Comparison of ENCODE assay signal across 1 cellular context in genomic region chr6:32153252-32153834, GRCh38.
TF ChIP-seq lines count a peak whose summit lies in the region.

No MANE protein-coding gene starts in this region.

TF ChIP-seq in HepG2, 621 proteins besides CTCF, POLR2A, EP300 and RAD21 (continued from another document and continues in another):
- TF ChIP-seq ZNF891 (CRISPR knock-in tag; IDR thresholded peaks at IDR 0.05) (0 out of 2 replicates have a peak, but pooled peaks have one; percentile 7), ZSCAN20 (CRISPR knock-in tag; IDR thresholded peaks at IDR 0.05; ENCODE audit: borderline replicate concordance) (no peak), PATZ1 (CRISPR knock-in tag; IDR thresholded peaks at IDR 0.05) (no peak), ZNF704 (CRISPR knock-in tag; IDR thresholded peaks at IDR 0.05; ENCODE audit: borderline replicate concordance) (peak; percentile 57; the same call in 1 of the 2 replicates), ZNF549 (CRISPR knock-in tag; IDR thresholded peaks at IDR 0.05) (no peak), ZMYM4 (CRISPR knock-in tag; IDR thresholded peaks at IDR 0.05) (no peak), SIN3B (IDR thresholded peaks at IDR 0.05; ENCODE audit: low read length) (no peak), SMAD1 (CRISPR knock-in tag; IDR thresholded peaks at IDR 0.05; ENCODE audit: borderline replicate concordance, low read depth) (no peak), ZBTB7B (CRISPR knock-in tag; IDR thresholded peaks at IDR 0.05) (no peak; the same call in 1 of the 2 replicates), SOX6 (IDR thresholded peaks at IDR 0.05) (no peak), SOX6 (CRISPR knock-in tag; IDR thresholded peaks at IDR 0.05) (no peak), ZNF615 (CRISPR knock-in tag; IDR thresholded peaks at IDR 0.05; ENCODE audit: borderline replicate concordance) (no peak; the same call in 1 of the 2 replicates), ZNF350 (CRISPR knock-in tag; IDR thresholded peaks at IDR 0.05; ENCODE audit: borderline replicate concordance, low read depth) (no peak; the same call in 1 of the 2 replicates), HMGA1 (CRISPR knock-in tag; conservative IDR thresholded peaks at IDR 0.05) (no peak), ELF1 (CRISPR knock-in tag; IDR thresholded peaks at IDR 0.05) (no peak), BORCS8-MEF2B (CRISPR knock-in tag; IDR thresholded peaks at IDR 0.05) (0 out of 2 replicates have a peak, but pooled peaks have one; percentile 17), XRCC5 (optimal IDR thresholded peaks at IDR 0.05; ENCODE audit: low read length) (no peak), ZNF33B (CRISPR knock-in tag; IDR thresholded peaks at IDR 0.05) (no peak), FOXK2 (IDR thresholded peaks at IDR 0.05) (no peak), GATA4 (IDR thresholded peaks at IDR 0.05; ENCODE audit: borderline replicate concordance, low read depth) (no peak), ZBTB42 (CRISPR knock-in tag; IDR thresholded peaks at IDR 0.05) (peak; percentile 78; the same call in 1 of the 2 replicates), MEIS2 (CRISPR knock-in tag; IDR thresholded peaks at IDR 0.05) (no peak), ZNF383 (CRISPR knock-in tag; IDR thresholded peaks at IDR 0.05; ENCODE audit: borderline replicate concordance) (no peak), EEA1 (CRISPR knock-in tag; IDR thresholded peaks at IDR 0.05; ENCODE audit: borderline replicate concordance) (no peak), ZNF431 (CRISPR knock-in tag; IDR thresholded peaks at IDR 0.05; ENCODE audit: borderline replicate concordance, low read depth) (no peak), ZNF30 (CRISPR knock-in tag; IDR thresholded peaks at IDR 0.05) (no peak), ZIK1 (CRISPR knock-in tag; IDR thresholded peaks at IDR 0.05; ENCODE audit: borderline replicate concordance, low read depth) (0 out of 2 replicates have a peak, but pooled peaks have one; percentile 19), MBD4 (IDR thresholded peaks at IDR 0.05; ENCODE audit: borderline replicate concordance, low read length) (no peak), CHCHD3 (CRISPR knock-in tag; IDR thresholded peaks at IDR 0.05) (peak; percentile 4; the same call in 1 of the 2 replicates), JDP2 (CRISPR knock-in tag; IDR thresholded peaks at IDR 0.05; ENCODE audit: borderline replicate concordance) (no peak), ZSCAN25 (CRISPR knock-in tag; IDR thresholded peaks at IDR 0.05) (no peak), ATAD3A (CRISPR knock-in tag; IDR thresholded peaks at IDR 0.05) (no peak), ZNF609 (CRISPR knock-in tag; IDR thresholded peaks at IDR 0.05; ENCODE audit: borderline replicate concordance) (no peak), HIC2 (CRISPR knock-in tag; IDR thresholded peaks at IDR 0.05; ENCODE audit: low read depth) (peak; percentile 82; the same call in 1 of the 2 replicates), ZNF224 (CRISPR knock-in tag; IDR thresholded peaks at IDR 0.05) (peak; percentile 27)
- TF ChIP-seq, protein P1, sequence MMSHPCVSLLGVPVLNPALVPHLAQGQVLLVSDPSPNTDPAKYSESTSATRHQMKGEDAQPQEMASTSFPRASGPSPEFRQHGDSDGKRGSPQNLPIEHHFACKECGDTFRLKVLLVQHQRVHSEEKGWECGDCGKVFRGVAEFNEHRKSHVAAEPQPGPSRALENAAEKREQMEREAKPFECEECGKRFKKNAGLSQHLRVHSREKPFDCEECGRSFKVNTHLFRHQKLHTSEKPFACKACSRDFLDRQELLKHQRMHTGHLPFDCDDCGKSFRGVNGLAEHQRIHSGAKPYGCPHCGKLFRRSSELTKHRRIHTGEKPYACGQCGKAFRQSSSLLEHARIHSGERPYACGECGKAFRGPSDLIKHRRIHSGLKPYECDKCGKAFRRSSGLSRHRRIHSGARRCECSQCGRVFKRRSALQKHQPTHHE (CRISPR knock-in tag; IDR thresholded peaks at IDR 0.05; ENCODE audit: borderline replicate concordance): no peak
- TF ChIP-seq, protein P2, sequence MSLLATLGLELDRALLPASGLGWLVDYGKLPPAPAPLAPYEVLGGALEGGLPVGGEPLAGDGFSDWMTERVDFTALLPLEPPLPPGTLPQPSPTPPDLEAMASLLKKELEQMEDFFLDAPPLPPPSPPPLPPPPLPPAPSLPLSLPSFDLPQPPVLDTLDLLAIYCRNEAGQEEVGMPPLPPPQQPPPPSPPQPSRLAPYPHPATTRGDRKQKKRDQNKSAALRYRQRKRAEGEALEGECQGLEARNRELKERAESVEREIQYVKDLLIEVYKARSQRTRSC (CRISPR knock-in tag; IDR thresholded peaks at IDR 0.05; ENCODE audit: low read depth): no peak
- TF ChIP-seq, protein P3, sequence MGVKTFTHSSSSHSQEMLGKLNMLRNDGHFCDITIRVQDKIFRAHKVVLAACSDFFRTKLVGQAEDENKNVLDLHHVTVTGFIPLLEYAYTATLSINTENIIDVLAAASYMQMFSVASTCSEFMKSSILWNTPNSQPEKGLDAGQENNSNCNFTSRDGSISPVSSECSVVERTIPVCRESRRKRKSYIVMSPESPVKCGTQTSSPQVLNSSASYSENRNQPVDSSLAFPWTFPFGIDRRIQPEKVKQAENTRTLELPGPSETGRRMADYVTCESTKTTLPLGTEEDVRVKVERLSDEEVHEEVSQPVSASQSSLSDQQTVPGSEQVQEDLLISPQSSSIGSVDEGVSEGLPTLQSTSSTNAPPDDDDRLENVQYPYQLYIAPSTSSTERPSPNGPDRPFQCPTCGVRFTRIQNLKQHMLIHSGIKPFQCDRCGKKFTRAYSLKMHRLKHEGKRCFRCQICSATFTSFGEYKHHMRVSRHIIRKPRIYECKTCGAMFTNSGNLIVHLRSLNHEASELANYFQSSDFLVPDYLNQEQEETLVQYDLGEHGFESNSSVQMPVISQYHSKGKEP (CRISPR knock-in tag; IDR thresholded peaks at IDR 0.05): no peak
- TF ChIP-seq, protein P4, sequence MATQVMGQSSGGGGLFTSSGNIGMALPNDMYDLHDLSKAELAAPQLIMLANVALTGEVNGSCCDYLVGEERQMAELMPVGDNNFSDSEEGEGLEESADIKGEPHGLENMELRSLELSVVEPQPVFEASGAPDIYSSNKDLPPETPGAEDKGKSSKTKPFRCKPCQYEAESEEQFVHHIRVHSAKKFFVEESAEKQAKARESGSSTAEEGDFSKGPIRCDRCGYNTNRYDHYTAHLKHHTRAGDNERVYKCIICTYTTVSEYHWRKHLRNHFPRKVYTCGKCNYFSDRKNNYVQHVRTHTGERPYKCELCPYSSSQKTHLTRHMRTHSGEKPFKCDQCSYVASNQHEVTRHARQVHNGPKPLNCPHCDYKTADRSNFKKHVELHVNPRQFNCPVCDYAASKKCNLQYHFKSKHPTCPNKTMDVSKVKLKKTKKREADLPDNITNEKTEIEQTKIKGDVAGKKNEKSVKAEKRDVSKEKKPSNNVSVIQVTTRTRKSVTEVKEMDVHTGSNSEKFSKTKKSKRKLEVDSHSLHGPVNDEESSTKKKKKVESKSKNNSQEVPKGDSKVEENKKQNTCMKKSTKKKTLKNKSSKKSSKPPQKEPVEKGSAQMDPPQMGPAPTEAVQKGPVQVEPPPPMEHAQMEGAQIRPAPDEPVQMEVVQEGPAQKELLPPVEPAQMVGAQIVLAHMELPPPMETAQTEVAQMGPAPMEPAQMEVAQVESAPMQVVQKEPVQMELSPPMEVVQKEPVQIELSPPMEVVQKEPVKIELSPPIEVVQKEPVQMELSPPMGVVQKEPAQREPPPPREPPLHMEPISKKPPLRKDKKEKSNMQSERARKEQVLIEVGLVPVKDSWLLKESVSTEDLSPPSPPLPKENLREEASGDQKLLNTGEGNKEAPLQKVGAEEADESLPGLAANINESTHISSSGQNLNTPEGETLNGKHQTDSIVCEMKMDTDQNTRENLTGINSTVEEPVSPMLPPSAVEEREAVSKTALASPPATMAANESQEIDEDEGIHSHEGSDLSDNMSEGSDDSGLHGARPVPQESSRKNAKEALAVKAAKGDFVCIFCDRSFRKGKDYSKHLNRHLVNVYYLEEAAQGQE (IDR thresholded peaks at IDR 0.05; ENCODE audit: borderline replicate concordance in 1 of 2, low read depth in 1 of 2, low read length in 2 of 2): no peak
- TF ChIP-seq, protein P5, sequence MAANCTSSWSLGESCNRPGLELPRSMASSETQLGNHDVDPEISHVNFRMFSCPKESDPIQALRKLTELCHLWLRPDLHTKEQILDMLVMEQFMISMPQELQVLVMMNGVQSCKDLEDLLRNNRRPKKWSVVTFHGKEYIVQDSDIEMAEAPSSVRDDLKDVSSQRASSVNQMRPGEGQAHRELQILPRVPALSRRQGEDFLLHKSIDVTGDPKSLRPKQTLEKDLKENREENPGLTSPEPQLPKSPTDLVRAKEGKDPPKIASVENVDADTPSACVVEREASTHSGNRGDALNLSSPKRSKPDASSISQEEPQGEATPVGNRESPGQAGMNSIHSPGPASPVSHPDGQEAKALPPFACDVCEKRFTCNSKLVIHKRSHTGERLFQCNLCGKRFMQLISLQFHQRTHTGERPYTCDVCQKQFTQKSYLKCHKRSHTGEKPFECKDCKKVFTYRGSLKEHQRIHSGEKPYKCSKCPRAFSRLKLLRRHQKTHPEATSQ (CRISPR knock-in tag; IDR thresholded peaks at IDR 0.05; ENCODE audit: borderline replicate concordance): no peak
- TF ChIP-seq, protein P6, sequence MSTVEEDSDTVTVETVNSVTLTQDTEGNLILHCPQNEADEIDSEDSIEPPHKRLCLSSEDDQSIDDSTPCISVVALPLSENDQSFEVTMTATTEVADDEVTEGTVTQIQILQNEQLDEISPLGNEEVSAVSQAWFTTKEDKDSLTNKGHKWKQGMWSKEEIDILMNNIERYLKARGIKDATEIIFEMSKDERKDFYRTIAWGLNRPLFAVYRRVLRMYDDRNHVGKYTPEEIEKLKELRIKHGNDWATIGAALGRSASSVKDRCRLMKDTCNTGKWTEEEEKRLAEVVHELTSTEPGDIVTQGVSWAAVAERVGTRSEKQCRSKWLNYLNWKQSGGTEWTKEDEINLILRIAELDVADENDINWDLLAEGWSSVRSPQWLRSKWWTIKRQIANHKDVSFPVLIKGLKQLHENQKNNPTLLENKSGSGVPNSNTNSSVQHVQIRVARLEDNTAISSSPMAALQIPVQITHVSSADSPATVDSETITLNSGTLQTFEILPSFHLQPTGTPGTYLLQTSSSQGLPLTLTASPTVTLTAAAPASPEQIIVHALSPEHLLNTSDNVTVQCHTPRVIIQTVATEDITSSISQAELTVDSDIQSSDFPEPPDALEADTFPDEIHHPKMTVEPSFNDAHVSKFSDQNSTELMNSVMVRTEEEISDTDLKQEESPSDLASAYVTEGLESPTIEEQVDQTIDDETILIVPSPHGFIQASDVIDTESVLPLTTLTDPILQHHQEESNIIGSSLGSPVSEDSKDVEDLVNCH (CRISPR knock-in tag; IDR thresholded peaks at IDR 0.05): no peak
